Comparison of ENCODE assay signal across 20 cellular contexts in genomic region chr4:152380919-152381318, GRCh38.
"Had no signal": no experiment of that assay in that cellular context is flagged by ENCODE, and none has a peak within 500 bp of the region (broad histone marks: within the 10 kb centered on the region; RNA-seq: fewer than 3 reads in every experiment).

No MANE protein-coding gene starts in this region.

- H3K27ac Mint-ChIP-seq: activated CD4-positive, alpha-beta T cell treated with anti-CD3 and anti-CD28 coated beads, Interleukin-2, amount 10 ng/mL, durations not matched to agents 7 days and 5 days; activated CD8-positive, alpha-beta T cell treated with anti-CD3 and anti-CD28 coated beads, Interleukin-2, amount 10 ng/mL, durations not matched to agents 7 days and 5 days; activated naive CD4-positive, alpha-beta T cell treated with anti-CD3 and anti-CD28 coated beads, Interleukin-2, amount 10 ng/mL, durations not matched to agents 7 days and 5 days; stimulated activated naive CD8-positive, alpha-beta T cell treated with anti-CD3 and anti-CD28 coated beads, Interleukin-15, amount 100 ng/mL, for 72 hours had no signal

- H3K27me3 Mint-ChIP-seq: activated CD4-positive, alpha-beta T cell treated with anti-CD3 and anti-CD28 coated beads, Interleukin-2, amount 10 ng/mL, durations not matched to agents 7 days and 5 days; activated naive CD4-positive, alpha-beta T cell treated with anti-CD3 and anti-CD28 coated beads, Interleukin-2, amount 10 ng/mL, durations not matched to agents 7 days and 5 days; stimulated activated naive CD8-positive, alpha-beta T cell treated with anti-CD3 and anti-CD28 coated beads, Interleukin-15, amount 100 ng/mL, for 72 hours had no signal

- H3K4me3 Mint-ChIP-seq: activated CD4-positive, alpha-beta T cell treated with anti-CD3 and anti-CD28 coated beads, Interleukin-2, amount 10 ng/mL, durations not matched to agents 7 days and 5 days; activated CD8-positive, alpha-beta T cell treated with anti-CD3 and anti-CD28 coated beads, Interleukin-2, amount 10 ng/mL, durations not matched to agents 7 days and 5 days; activated naive CD4-positive, alpha-beta T cell treated with anti-CD3 and anti-CD28 coated beads, Interleukin-2, amount 10 ng/mL, durations not matched to agents 7 days and 5 days; natural killer cell; stimulated activated naive CD8-positive, alpha-beta T cell treated with anti-CD3 and anti-CD28 coated beads, Interleukin-15, amount 100 ng/mL, for 72 hours had no signal

- FAIRE-seq: small intestine had no signal

- ATAC-seq: activated CD4-positive, CD25-positive, alpha-beta regulatory T cell treated with anti-CD3 and anti-CD28 coated beads, Interleukin-2, amount 50 U/mL, for 24 hours; activated CD8-positive, alpha-beta T cell treated with anti-CD3 and anti-CD28 coated beads, Interleukin-2, amount 10 ng/mL, durations not matched to agents 7 days and 5 days; natural killer cell; stimulated activated naive CD8-positive, alpha-beta T cell treated with anti-CD3 and anti-CD28 coated beads, Interleukin-15, amount 100 ng/mL, for 72 hours had no signal

- DNase-seq: activated CD4-positive, alpha-beta T cell treated with anti-CD3 and anti-CD28 coated beads, Interleukin-2, amount 10 ng/mL, durations not matched to agents 7 days and 5 days; activated CD8-positive, alpha-beta T cell treated with anti-CD3 and anti-CD28 coated beads, Interleukin-2, amount 10 ng/mL, durations not matched to agents 7 days and 5 days; activated effector memory CD4-positive, alpha-beta T cell treated with Interleukin-2 at 50 U/mL for 16 hours; activated naive CD4-positive, alpha-beta T cell treated with anti-CD3 and anti-CD28 coated beads, Interleukin-2, amount 10 ng/mL, durations not matched to agents 7 days and 5 days; activated T-cell treated with anti-CD3 and anti-CD28 coated beads, Interleukin-2, amount 50 U/mL, for 48 hours; aorta; mesendoderm; natural killer cell; posterior cingulate gyrus; retina; SIG-M5; small intestine; stimulated activated CD4-positive, alpha-beta T cell treated with anti-CD3 and anti-CD28 coated beads, Interleukin-15, amount 100 ng/mL, for 24 hours; stimulated activated CD4-positive, alpha-beta T cell treated with anti-CD3 and anti-CD28 coated beads, Interleukin-2, amount 100 ng/mL, for 48 hours; stimulated activated naive CD8-positive, alpha-beta T cell treated with anti-CD3 and anti-CD28 coated beads, Interleukin-15, amount 100 ng/mL, for 72 hours; T-helper 1 cell; trophoblast cell had no signal

- H3K4me3 ChIP-seq: coronary artery, hepatocyte had no signal

- H3K27ac ChIP-seq: coronary artery, hepatocyte had no signal

- H3K36me3 Mint-ChIP-seq: natural killer cell had no signal

- H3K9me3 Mint-ChIP-seq: activated CD4-positive, alpha-beta T cell treated with anti-CD3 and anti-CD28 coated beads, Interleukin-2, amount 10 ng/mL, durations not matched to agents 7 days and 5 days; activated naive CD4-positive, alpha-beta T cell treated with anti-CD3 and anti-CD28 coated beads, Interleukin-2, amount 10 ng/mL, durations not matched to agents 7 days and 5 days; natural killer cell; stimulated activated naive CD8-positive, alpha-beta T cell treated with anti-CD3 and anti-CD28 coated beads, Interleukin-15, amount 100 ng/mL, for 72 hours had no signal

- H3K27me3 ChIP-seq: hepatocyte had no signal
